In genomic region chr7:4610768-4611467, GRCh38 we compare ENCODE assay signal across 9 cellular contexts.
A peak's percentile ranks its signal among the peaks of the same experiment; 100 is the strongest.
DNase-seq lines count a peak whose midpoint lies in the region; ATAC-seq and TF ChIP-seq lines count a peak whose summit lies in the region.
"Had no signal": no experiment of that assay in that cellular context is flagged by ENCODE, and none has a peak within 500 bp of the region (broad histone marks: within the 10 kb centered on the region; RNA-seq: fewer than 3 reads in every experiment).

No MANE protein-coding gene starts in this region.

- H3K27me3 Mint-ChIP-seq in CD4-positive, alpha-beta T cell, result peaks cover 4% of the 10 kb centered on the region
- H3K27me3 Mint-ChIP-seq in glutamatergic neuron (ENCODE audit: unreplicated experiment), result peaks cover 2% of the 10 kb centered on the region

- no peaks in the 10 kb centered on the region for H3K9me3 Mint-ChIP-seq in CD4-positive, alpha-beta T cell
- peaks cover 1% of the 10 kb centered on the region for H3K9me3 Mint-ChIP-seq in glutamatergic neuron (ENCODE audit: unreplicated experiment)
- H3K9me3 Mint-ChIP-seq: IgD-negative memory B cell had no signal

- peaks cover 20% of the 10 kb centered on the region for H3K4me1 Mint-ChIP-seq in CD4-positive, alpha-beta T cell (ENCODE audit: low read depth)
- no peaks in the 10 kb centered on the region for H3K4me1 Mint-ChIP-seq in glutamatergic neuron (ENCODE audit: low read depth, unreplicated experiment)

- no peaks in the 10 kb centered on the region for H3K9me3 ChIP-seq in CD4-positive, alpha-beta T cell (ENCODE audit: control insufficient read depth, low read length)

- CTCF ChIA-PET in CD4-positive, alpha-beta T cell (lab: Charles Lee), result interaction anchor here (0.6 to 1.0 kb wide), 3 partner anchors 62 to 474 kb away, joined by 3 to 4 read pairs (median 3); no protein-coding TSS in a partner anchor

- intact Hi-C loops in CD4-positive, alpha-beta T cell (cut with DNase I, micrococcal nuclease), result loop anchor here (1.0 to 10.0 kb wide), 6 partner anchors 30 to 474 kb away; partner anchors contain the start of genes FOXK1 (in 1 of the 2) and RADIL (in 1 of the 2)

- H3K36me3 Mint-ChIP-seq in CD4-positive, alpha-beta T cell (ENCODE audit: low read depth), result no peaks in the 10 kb centered on the region
- no peaks in the 10 kb centered on the region for H3K36me3 Mint-ChIP-seq in glutamatergic neuron (ENCODE audit: unreplicated experiment)

- H3K27me3 ChIP-seq in CD4-positive, alpha-beta T cell (ENCODE audit: control insufficient read depth, insufficient read depth, low read length), result no peaks in the 10 kb centered on the region

- H3K4me3 Mint-ChIP-seq in CD4-positive, alpha-beta T cell, result no peak overlapping the region
- H3K4me3 Mint-ChIP-seq in glutamatergic neuron (ENCODE audit: unreplicated experiment), result no peak overlapping the region
- H3K4me3 Mint-ChIP-seq: IgD-negative memory B cell had no signal

- H3K27ac ChIP-seq in CD4-positive, alpha-beta T cell (ENCODE audit: low read depth, low read length), result no peak overlapping the region

- TF ChIP-seq CTCF in CD4-positive, alpha-beta T cell (IDR thresholded peaks at IDR 0.05), result peak; percentile 84
- TF ChIP-seq CTCF in glutamatergic neuron (IDR thresholded peaks at IDR 0.05; ENCODE audit: partially characterized antibody, unreplicated experiment), result peak; percentile 86

- POLR2A ChIA-PET in CD4-positive, alpha-beta T cell (lab: Charles Lee), result interaction anchor here (1.1 kb wide), 1 partner anchor 31 kb away, joined by 3 read pairs; no protein-coding TSS in a partner anchor

- peak; percentile 23 to 51 (median 38) for DNase-seq in CD4-positive, alpha-beta T cell
- DNase-seq in Kasumi-1 (lab: John Stamatoyannopoulos, UW) (peak; percentile 42 to 45), SIG-M5 (lab: John Stamatoyannopoulos, UW) (peak; percentile 12), glutamatergic neuron (peak; percentile 27), putamen (ENCODE audit: low spot score) (peak; percentile 50)
- DNase-seq in activated naive CD4-positive, alpha-beta T cell treated with Interleukin-2 at 50 U/mL for 16 hours, result peak; percentile 29

- no peak overlapping the region for H3K27ac Mint-ChIP-seq in CD4-positive, alpha-beta T cell
- no peak overlapping the region for H3K27ac Mint-ChIP-seq in glutamatergic neuron (ENCODE audit: unreplicated experiment)

- ATAC-seq in CD4-positive, alpha-beta T cell (ENCODE audit: poor library complexity), result peak; percentile 91
- ATAC-seq in GM19395 (IDR thresholded peaks at IDR 0.05; ENCODE audit: unreplicated experiment) (peak; percentile 64), HG03025 (IDR thresholded peaks at IDR 0.05; ENCODE audit: low FRiP score, unreplicated experiment) (no peak)
